7 cellular contexts compared by ENCODE assay signal in the genomic region with DNA sequence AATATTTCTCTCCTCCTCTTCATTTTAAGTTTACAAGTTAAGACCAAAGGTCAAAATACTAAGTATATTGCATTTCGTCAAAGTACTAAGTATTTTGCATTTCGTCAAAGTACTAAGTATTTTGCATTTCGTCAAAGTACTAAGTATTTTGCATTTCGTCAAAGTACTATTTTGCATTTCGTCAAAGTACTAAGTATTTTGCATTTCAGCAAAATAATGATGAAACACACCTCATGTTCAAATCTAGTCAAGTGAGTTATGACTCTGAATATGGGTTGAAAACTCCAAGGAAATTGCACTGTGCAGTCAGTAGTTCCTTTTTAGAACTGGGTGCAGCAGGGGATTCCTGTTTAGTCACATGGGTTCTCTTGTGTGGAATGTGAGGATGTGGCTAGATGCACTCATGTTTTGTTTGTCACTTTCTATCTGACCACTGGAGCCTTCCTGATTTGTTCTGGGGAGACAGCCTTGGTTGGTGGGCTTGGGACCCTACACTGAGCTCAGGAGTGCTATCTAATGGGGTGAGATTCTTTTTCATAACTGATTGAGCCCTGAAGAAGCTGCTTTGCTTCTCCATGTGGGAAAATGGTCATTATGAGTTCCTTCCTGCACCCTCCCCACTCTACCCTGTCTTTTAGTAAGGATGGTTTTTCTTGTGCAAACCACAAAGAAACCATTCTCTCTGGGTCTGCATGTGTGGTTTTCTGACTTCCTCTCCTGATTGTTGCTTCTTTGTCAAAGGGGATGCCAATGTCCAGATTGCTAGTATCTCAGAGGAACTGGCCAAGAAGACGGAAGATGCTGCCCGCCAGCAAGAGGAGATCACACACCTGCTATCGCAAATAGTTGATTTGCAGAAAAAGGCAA.
DNase-seq lines count a peak whose midpoint lies in the region; ATAC-seq and TF ChIP-seq lines count a peak whose summit lies in the region.

No MANE protein-coding gene starts in this region.

- peak overlapping the region; percentile 21; the same call in 1 of the 2 replicates for H3K9ac ChIP-seq in SU-DHL-6 (ENCODE audit: low read length)

- H3K27me3 ChIP-seq in SU-DHL-6 (ENCODE audit: low read length) = no peaks in the 10 kb centered on the region

- no peaks in the 10 kb centered on the region for H3K9me2 ChIP-seq in SU-DHL-6 (replicated peaks; ENCODE audit: insufficient read depth, low read length)

- peak overlapping the region; percentile 40 for H3K4me2 ChIP-seq in SU-DHL-6 (ENCODE audit: low read depth, low read length, poor library complexity, severe bottlenecking)

- H3K79me2 ChIP-seq in SU-DHL-6 (ENCODE audit: insufficient read depth, low read length) = no peaks in the 10 kb centered on the region

- H3K36me3 ChIP-seq in SU-DHL-6 (ENCODE audit: low read length) = peaks cover 17% of the 10 kb centered on the region; the same call in 1 of the 2 replicates

- TF ChIP-seq CTCF in SU-DHL-6 (IDR thresholded peaks at IDR 0.05; ENCODE audit: insufficient read depth, low read length, poor library complexity, severe bottlenecking) = no peak

- H3K27ac ChIP-seq in SU-DHL-6 (ENCODE audit: low read depth, low read length) = peak overlapping the region; percentile 78

- H3K9me3 ChIP-seq in SU-DHL-6 (ENCODE audit: insufficient read depth, low read length) = no peaks in the 10 kb centered on the region

- no peak overlapping the region for H2AFZ ChIP-seq in SU-DHL-6 (ENCODE audit: low read depth, low read length, severe bottlenecking)

- ATAC-seq in GM18870 (IDR thresholded peaks at IDR 0.05; ENCODE audit: unreplicated experiment) (peak; percentile 47), HG02852 (IDR thresholded peaks at IDR 0.05; ENCODE audit: unreplicated experiment) (peak; percentile 36)

- H3K4me3 ChIP-seq in SU-DHL-6 (ENCODE audit: insufficient read depth, low read length, poor library complexity, severe bottlenecking) = no peak overlapping the region

- no peaks in the 10 kb centered on the region for H4K20me1 ChIP-seq in SU-DHL-6 (ENCODE audit: low read depth, low read length)

- peak; percentile 87 for DNase-seq in pons (ENCODE audit: low spot score)
- DNase-seq in NCI-H1417 (lab: John Stamatoyannopoulos, UW) = no peak
- DNase-seq in GM19240 (ENCODE audit: insufficient read length, low spot score) = no peak
- no peak for DNase-seq in stimulated activated CD4-positive, alpha-beta T cell treated with anti-CD3 and anti-CD28 coated beads, Interleukin-1b, Interleukin-23, amount 100 ng/mL, for 48 hours

- H3F3A ChIP-seq in SU-DHL-6 (ENCODE audit: insufficient read depth) = peaks cover 18% of the 10 kb centered on the region; the same call in 1 of the 2 replicates
